In genomic region chr3:107757140-107757539, GRCh38 we compare ENCODE assay signal across 27 cellular contexts.
"Had no signal": no experiment of that assay in that cellular context is flagged by ENCODE, and none has a peak within 500 bp of the region (broad histone marks: within the 10 kb centered on the region; RNA-seq: fewer than 3 reads in every experiment).

No MANE protein-coding gene starts in this region.

- H3K27ac ChIP-seq: ascending aorta, breast epithelium, cardiac muscle cell, coronary artery, esophagus muscularis mucosa, gastroesophageal sphincter had no signal

- H3K27me3 ChIP-seq: ascending aorta, breast epithelium, cardiac muscle cell, esophagus muscularis mucosa, gastroesophageal sphincter had no signal

- H3K4me3 Mint-ChIP-seq: activated CD4-positive, alpha-beta memory T cell treated with anti-CD3 and anti-CD28 coated beads, Interleukin-2, amount 10 ng/mL, durations not matched to agents 7 days and 5 days; activated CD4-positive, alpha-beta T cell treated with anti-CD3 and anti-CD28 coated beads for 36 hours; activated CD4-positive, alpha-beta T cell treated with anti-CD3 and anti-CD28 coated beads, Interleukin-2, amount 10 ng/mL, durations not matched to agents 24 days and 14 days; activated naive CD4-positive, alpha-beta T cell treated with anti-CD3 and anti-CD28 coated beads, Interleukin-2, amount 10 ng/mL, durations not matched to agents 7 days and 5 days; activated naive CD8-positive, alpha-beta T cell treated with anti-CD3 and anti-CD28 coated beads, Interleukin-2, amount 10 ng/mL, durations not matched to agents 7 days and 5 days; activated T-cell treated with anti-CD3 and anti-CD28 coated beads, Interleukin-2, amount 50 U/mL, for 24 hours; activated T-cell treated with anti-CD3 and anti-CD28 coated beads, Interleukin-2, amount 50 U/mL, for 72 hours; brain; central memory CD8-positive, alpha-beta T cell; dendritic cell treated with granulocyte-macrophage colony-stimulating factor and Interleukin-4, amounts not matched to agents 40 ng/mL and 50 ng/mL, for 4 days; effector memory CD8-positive, alpha-beta T cell had no signal

- H3K9me3 ChIP-seq: ascending aorta, breast epithelium, esophagus muscularis mucosa, gastroesophageal sphincter had no signal

- H3K4me3 ChIP-seq: ascending aorta, breast epithelium, cardiac muscle cell, coronary artery, esophagus muscularis mucosa, gastroesophageal sphincter had no signal

- H3K27me3 Mint-ChIP-seq: activated CD4-positive, alpha-beta memory T cell treated with anti-CD3 and anti-CD28 coated beads, Interleukin-2, amount 10 ng/mL, durations not matched to agents 7 days and 5 days; activated CD4-positive, alpha-beta T cell treated with anti-CD3 and anti-CD28 coated beads for 36 hours; activated CD4-positive, alpha-beta T cell treated with anti-CD3 and anti-CD28 coated beads, Interleukin-2, amount 10 ng/mL, durations not matched to agents 24 days and 14 days; activated naive CD4-positive, alpha-beta T cell treated with anti-CD3 and anti-CD28 coated beads, Interleukin-2, amount 10 ng/mL, durations not matched to agents 7 days and 5 days; activated naive CD8-positive, alpha-beta T cell treated with anti-CD3 and anti-CD28 coated beads, Interleukin-2, amount 10 ng/mL, durations not matched to agents 7 days and 5 days; activated T-cell treated with anti-CD3 and anti-CD28 coated beads, Interleukin-2, amount 50 U/mL, for 24 hours; central memory CD8-positive, alpha-beta T cell; dendritic cell treated with granulocyte-macrophage colony-stimulating factor and Interleukin-4, amounts not matched to agents 40 ng/mL and 50 ng/mL, for 4 days; effector memory CD8-positive, alpha-beta T cell had no signal

- ATAC-seq: activated CD4-positive, alpha-beta T cell treated with anti-CD3 and anti-CD28 coated beads for 36 hours; activated naive CD4-positive, alpha-beta T cell treated with anti-CD3 and anti-CD28 coated beads, Interleukin-2, amount 50 U/mL, for 72 hours; activated T-cell treated with anti-CD3 and anti-CD28 coated beads, Interleukin-2, amount 50 U/mL, for 72 hours; effector memory CD8-positive, alpha-beta T cell; gastroesophageal sphincter had no signal

- H3K9me3 Mint-ChIP-seq: activated CD4-positive, alpha-beta memory T cell treated with anti-CD3 and anti-CD28 coated beads, Interleukin-2, amount 10 ng/mL, durations not matched to agents 7 days and 5 days; activated CD4-positive, alpha-beta T cell treated with anti-CD3 and anti-CD28 coated beads, Interleukin-2, amount 10 ng/mL, durations not matched to agents 24 days and 14 days; activated naive CD4-positive, alpha-beta T cell treated with anti-CD3 and anti-CD28 coated beads, Interleukin-2, amount 10 ng/mL, durations not matched to agents 7 days and 5 days; activated naive CD4-positive, alpha-beta T cell treated with anti-CD3 and anti-CD28 coated beads, Interleukin-2, amount 50 U/mL, for 72 hours; activated T-cell treated with anti-CD3 and anti-CD28 coated beads, Interleukin-2, amount 50 U/mL, for 24 hours; activated T-cell treated with anti-CD3 and anti-CD28 coated beads, Interleukin-2, amount 50 U/mL, for 72 hours; central memory CD8-positive, alpha-beta T cell; dendritic cell treated with granulocyte-macrophage colony-stimulating factor and Interleukin-4, amounts not matched to agents 40 ng/mL and 50 ng/mL, for 4 days; effector memory CD8-positive, alpha-beta T cell had no signal

- H3K36me3 ChIP-seq: breast epithelium had no signal

- H3K4me1 Mint-ChIP-seq: activated CD4-positive, alpha-beta memory T cell treated with anti-CD3 and anti-CD28 coated beads, Interleukin-2, amount 10 ng/mL, durations not matched to agents 7 days and 5 days; activated CD4-positive, alpha-beta T cell treated with anti-CD3 and anti-CD28 coated beads for 36 hours; activated CD4-positive, alpha-beta T cell treated with anti-CD3 and anti-CD28 coated beads, Interleukin-2, amount 10 ng/mL, durations not matched to agents 24 days and 14 days; activated naive CD4-positive, alpha-beta T cell treated with anti-CD3 and anti-CD28 coated beads, Interleukin-2, amount 10 ng/mL, durations not matched to agents 7 days and 5 days; activated naive CD8-positive, alpha-beta T cell treated with anti-CD3 and anti-CD28 coated beads, Interleukin-2, amount 10 ng/mL, durations not matched to agents 7 days and 5 days; brain had no signal

- H3K27ac Mint-ChIP-seq: activated CD4-positive, alpha-beta memory T cell treated with anti-CD3 and anti-CD28 coated beads, Interleukin-2, amount 10 ng/mL, durations not matched to agents 7 days and 5 days; activated CD4-positive, alpha-beta T cell treated with anti-CD3 and anti-CD28 coated beads for 36 hours; activated CD4-positive, alpha-beta T cell treated with anti-CD3 and anti-CD28 coated beads, Interleukin-2, amount 10 ng/mL, durations not matched to agents 24 days and 14 days; activated naive CD4-positive, alpha-beta T cell treated with anti-CD3 and anti-CD28 coated beads, Interleukin-2, amount 10 ng/mL, durations not matched to agents 7 days and 5 days; activated naive CD4-positive, alpha-beta T cell treated with anti-CD3 and anti-CD28 coated beads, Interleukin-2, amount 50 U/mL, for 72 hours; activated naive CD8-positive, alpha-beta T cell treated with anti-CD3 and anti-CD28 coated beads, Interleukin-2, amount 10 ng/mL, durations not matched to agents 7 days and 5 days; activated T-cell treated with anti-CD3 and anti-CD28 coated beads, Interleukin-2, amount 50 U/mL, for 24 hours; activated T-cell treated with anti-CD3 and anti-CD28 coated beads, Interleukin-2, amount 50 U/mL, for 72 hours; brain; dendritic cell treated with granulocyte-macrophage colony-stimulating factor and Interleukin-4, amounts not matched to agents 40 ng/mL and 50 ng/mL, for 4 days had no signal

- DNase-seq: activated CD4-positive, alpha-beta memory T cell treated with anti-CD3 and anti-CD28 coated beads, Interleukin-2, amount 10 ng/mL, durations not matched to agents 7 days and 5 days; activated CD4-positive, alpha-beta T cell treated with anti-CD3 and anti-CD28 coated beads for 36 hours; activated CD4-positive, alpha-beta T cell treated with anti-CD3 and anti-CD28 coated beads, Interleukin-2, amount 10 ng/mL, durations not matched to agents 24 days and 14 days; activated CD4-positive, CD25-positive, alpha-beta regulatory T cell; activated CD4-positive, CD25-positive, alpha-beta regulatory T cell treated with anti-CD3 and anti-CD28 coated beads, Interleukin-2, amount 50 U/mL, for 72 hours; activated CD8-positive, alpha-beta memory T cell treated with anti-CD3 and anti-CD28 coated beads, Interleukin-2, amount 50 U/mL, for 48 hours; activated gamma-delta T cell; activated naive CD4-positive, alpha-beta T cell; activated naive CD4-positive, alpha-beta T cell treated with anti-CD3 and anti-CD28 coated beads, Interleukin-2, amount 10 ng/mL, durations not matched to agents 7 days and 5 days; activated naive CD8-positive, alpha-beta T cell treated with anti-CD3 and anti-CD28 coated beads, Interleukin-2, amount 10 ng/mL, durations not matched to agents 7 days and 5 days; activated T-cell treated with anti-CD3 and anti-CD28 coated beads for 4 hours; activated T-cell treated with anti-CD3 and anti-CD28 coated beads, Interleukin-2, amount 50 U/mL, for 24 hours; activated T-cell treated with anti-CD3 and anti-CD28 coated beads, Interleukin-2, amount 50 U/mL, for 72 hours; effector CD4-positive, alpha-beta T cell; effector memory CD8-positive, alpha-beta T cell; head of caudate nucleus; T-helper 2 cell had no signal

- H3K4me1 ChIP-seq: breast epithelium had no signal
